In the genomic region with DNA sequence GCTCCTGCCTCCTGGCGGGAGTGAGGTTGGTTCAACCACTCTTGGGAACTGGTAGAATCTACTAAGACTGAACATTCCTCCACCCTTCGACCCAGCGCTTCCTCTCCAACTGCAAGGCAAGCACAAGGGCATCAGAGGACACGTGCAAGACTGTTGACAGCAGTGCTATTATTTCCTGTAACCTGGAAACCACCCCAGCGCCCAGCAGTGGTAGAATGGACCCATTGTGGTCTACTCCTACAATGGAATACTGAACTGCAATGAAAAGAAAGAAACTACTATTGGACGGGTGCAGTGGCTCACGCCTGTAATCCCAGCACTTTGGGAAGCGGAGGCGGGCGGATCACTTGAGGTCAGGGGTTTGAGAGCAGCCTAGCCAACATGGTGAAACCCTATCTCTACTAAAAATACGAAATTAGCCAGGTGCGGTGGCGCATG, we compare ENCODE assay signal across 12 cellular contexts. TPM values are rescaled to one million over a fixed set of nuclear protein-coding genes. Genes with fewer than 3 reads are reported as not detected.
DNase-seq lines count a peak whose midpoint lies in the region; ATAC-seq and TF ChIP-seq lines count a peak whose summit lies in the region.
"Had no signal": no experiment of that assay in that cellular context is flagged by ENCODE, and none has a peak within 500 bp of the region (broad histone marks: within the 10 kb centered on the region; RNA-seq: fewer than 3 reads in every experiment).

No MANE protein-coding gene starts in this region.

- DNase-seq in NCI-H2029 treated with DMSO at 0.1 percent for 48 hours (lab: John Stamatoyannopoulos, UW) = peak; percentile 81
- DNase-seq in epidermal melanocyte (ENCODE audit: insufficient read length, low spot score) = peak; percentile 79
- DNase-seq in medulla oblongata (ENCODE audit: extremely low spot score) = peak; percentile 93
- peak; percentile 35 to 54 for DNase-seq in thyroid gland
- DNase-seq in cerebellar cortex (ENCODE audit: low spot score) = no peak
- no peak for DNase-seq in T1000 (lab: John Stamatoyannopoulos, UW)
- DNase-seq in stimulated activated naive CD8-positive, alpha-beta T cell treated with anti-CD3 and anti-CD28 coated beads, Interleukin-15, Interleukin-2, amounts not matched to agents 100 U/mL and 50 U/mL, for 24 hours = no peak
- no peak for DNase-seq in central memory CD4-positive, alpha-beta T cell
- DNase-seq: activated T-cell treated with anti-CD3 and anti-CD28 coated beads for 4 hours, naive B cell, NCI-H1092 had no signal

- 67 to 70% methylated on average over 13 of the region's 13 CpGs for WGBS in thyroid gland, 2 donors

- TF ChIP-seq CTCF in thyroid gland (IDR thresholded peaks at IDR 0.05) = no peak

- H3K36me3 ChIP-seq in thyroid gland = no peaks in the 10 kb centered on the region

- intact Hi-C loops in thyroid gland (cut with DNase I) = no loop called here

- no peak for ATAC-seq in stimulated activated naive CD8-positive, alpha-beta T cell treated with anti-CD3 and anti-CD28 coated beads, Interleukin-15, Interleukin-2, amounts not matched to agents 100 U/mL and 50 U/mL, for 24 hours

- H3K4me1 ChIP-seq in thyroid gland = peaks cover 6 to 16% of the 10 kb centered on the region in 2 donors

- no peaks in the 10 kb centered on the region for H3K9me3 ChIP-seq in thyroid gland

- H3K4me3 ChIP-seq in thyroid gland (replicated peaks in 1 of 3) = no peak overlapping the region
- H3K4me3 ChIP-seq: SK-N-MC had no signal

- no peaks in the 10 kb centered on the region for H3K27me3 ChIP-seq in thyroid gland

- no peak for TF ChIP-seq POLR2A in thyroid gland (IDR thresholded peaks at IDR 0.05)

- H3K27ac ChIP-seq in thyroid gland = peak overlapping the region in 2 of 3 donors; percentile 24 to 49
- H3K27ac ChIP-seq: SK-N-MC had no signal

RNA-seq across cellular contexts. Expression of a gene that starts 33.0 kb away (rescaled TPM):
- total RNA-seq in thyroid gland = 100 to 1,000 TPM; 118 to 265 (median 172) TPM

Comparison
In these comparisons a context has a peak if more than half of its experiments do, and no peak if none do; other contexts are left out.
1. DNase-seq: peak in NCI-H2029 treated with DMSO at 0.1 percent for 48 hours (single experiment), epidermal melanocyte (single experiment), medulla oblongata (single experiment) and thyroid gland (2 of 2); none in cerebellar cortex (single experiment), T1000 (single experiment), stimulated activated naive CD8-positive, alpha-beta T cell treated with anti-CD3 and anti-CD28 coated beads, Interleukin-15, Interleukin-2, amounts not matched to agents 100 U/mL and 50 U/mL, for 24 hours (single experiment) and central memory CD4-positive, alpha-beta T cell (single experiment).